In the genomic region with DNA sequence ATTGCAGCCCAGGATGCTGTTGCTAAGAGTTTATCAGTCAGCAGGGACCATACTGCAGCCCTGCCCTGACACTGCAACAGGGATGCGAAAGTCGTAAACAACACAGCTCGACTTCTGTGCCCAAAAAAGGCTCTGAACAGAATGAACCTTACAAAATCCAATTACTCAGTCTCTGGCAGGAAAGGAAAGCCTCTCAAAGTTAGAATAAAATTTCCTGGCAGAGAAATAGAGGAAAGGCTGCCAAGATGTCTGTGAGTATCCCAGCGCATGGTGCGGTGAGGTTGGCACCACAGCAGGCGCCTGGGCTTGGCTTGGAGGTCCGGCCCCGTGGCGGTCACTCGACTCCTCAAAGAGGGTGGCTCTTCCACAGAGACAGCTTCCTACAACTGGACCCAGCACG, we compare ENCODE assay signal across 12 cellular contexts.
A peak's percentile ranks its signal among the peaks of the same experiment; 100 is the strongest.
DNase-seq lines count a peak whose midpoint lies in the region; ATAC-seq and TF ChIP-seq lines count a peak whose summit lies in the region.
"Had no signal": no experiment of that assay in that cellular context is flagged by ENCODE, and none has a peak within 500 bp of the region (broad histone marks: within the 10 kb centered on the region; RNA-seq: fewer than 3 reads in every experiment).

No MANE protein-coding gene starts in this region.

- H3K27ac Mint-ChIP-seq in activated CD4-positive, alpha-beta memory T cell treated with anti-CD3 and anti-CD28 coated beads, Interleukin-2, amount 10 ng/mL, durations not matched to agents 7 days and 5 days: no peak overlapping the region
- H3K27ac Mint-ChIP-seq: activated naive CD4-positive, alpha-beta T cell treated with anti-CD3 and anti-CD28 coated beads, Interleukin-2, amount 50 U/mL, for 24 hours had no signal

- no peak overlapping the region for H3K4me3 ChIP-seq in adrenal gland
- no peak overlapping the region for H3K4me3 ChIP-seq in left ventricle myocardium inferior
- no peak overlapping the region for H3K4me3 ChIP-seq in rectal smooth muscle tissue (ENCODE audit: low read length)
- H3K4me3 ChIP-seq: mucosa of descending colon, right lobe of liver had no signal

- H3K9me3 ChIP-seq in adrenal gland (replicated peaks in 1 of 3): no peaks in the 10 kb centered on the region
- no peaks in the 10 kb centered on the region for H3K9me3 ChIP-seq in left ventricle myocardium inferior (replicated peaks)
- H3K9me3 ChIP-seq: mucosa of descending colon, right lobe of liver had no signal

- ATAC-seq in GM18502 (IDR thresholded peaks at IDR 0.05; ENCODE audit: poor library complexity, unreplicated experiment) (no peak), GM19463 (IDR thresholded peaks at IDR 0.05; ENCODE audit: unreplicated experiment) (no peak)
- ATAC-seq: mucosa of descending colon, right lobe of liver had no signal

- peaks cover 16% of the 10 kb centered on the region for H3K9me3 Mint-ChIP-seq in activated CD4-positive, alpha-beta memory T cell treated with anti-CD3 and anti-CD28 coated beads, Interleukin-2, amount 10 ng/mL, durations not matched to agents 7 days and 5 days
- H3K9me3 Mint-ChIP-seq: activated naive CD4-positive, alpha-beta T cell treated with anti-CD3 and anti-CD28 coated beads, Interleukin-2, amount 50 U/mL, for 24 hours had no signal

- no peak overlapping the region for H3K9ac ChIP-seq in rectal smooth muscle tissue (ENCODE audit: low read length)

- WGBS in adrenal gland, 4 donors: 47 to 54% (median 49%) methylated on average over 11 of the region's 11 CpGs

- H3K27ac ChIP-seq in adrenal gland (peak overlapping the region in 2 of 5 donors; percentile 40 to 67), left ventricle myocardium inferior (replicated peaks) (peak overlapping the region; percentile 53), rectal smooth muscle tissue (ENCODE audit: low read depth, low read length) (peak overlapping the region; percentile 98)
- H3K27ac ChIP-seq: right lobe of liver had no signal

- no peak for TF ChIP-seq POLR2A in adrenal gland (IDR thresholded peaks at IDR 0.05)

- CTCF ChIA-PET in activated CD4-positive, alpha-beta memory T cell treated with anti-CD3 and anti-CD28 coated beads, Interleukin-2, amount 10 ng/mL, durations not matched to agents 7 days and 5 days (lab: Charles Lee): no interaction called here

- H3K4me3 Mint-ChIP-seq in activated CD4-positive, alpha-beta memory T cell treated with anti-CD3 and anti-CD28 coated beads, Interleukin-2, amount 10 ng/mL, durations not matched to agents 7 days and 5 days: no peak overlapping the region
- H3K4me3 Mint-ChIP-seq: activated naive CD4-positive, alpha-beta T cell treated with anti-CD3 and anti-CD28 coated beads, Interleukin-2, amount 50 U/mL, for 24 hours had no signal

- H3K36me3 ChIP-seq in adrenal gland (replicated peaks in 1 of 2): no peaks in the 10 kb centered on the region
- no peaks in the 10 kb centered on the region for H3K36me3 ChIP-seq in left ventricle myocardium inferior
- no peaks in the 10 kb centered on the region for H3K36me3 ChIP-seq in rectal smooth muscle tissue (ENCODE audit: control insufficient read depth, insufficient read depth, low read length)
- H3K36me3 ChIP-seq: right lobe of liver had no signal

- H3K27me3 Mint-ChIP-seq in activated CD4-positive, alpha-beta memory T cell treated with anti-CD3 and anti-CD28 coated beads, Interleukin-2, amount 10 ng/mL, durations not matched to agents 7 days and 5 days: no peaks in the 10 kb centered on the region

- POLR2A ChIA-PET in activated CD4-positive, alpha-beta memory T cell treated with anti-CD3 and anti-CD28 coated beads, Interleukin-2, amount 10 ng/mL, durations not matched to agents 7 days and 5 days (lab: Charles Lee): no interaction called here

- peak; percentile 41 for DNase-seq in EH (ENCODE audit: low read depth)
- peak in 6 of 7 donors; percentile 26 to 83 (median 54) for DNase-seq in adrenal gland
- DNase-seq in left ventricle myocardium inferior: peak; percentile 41
- DNase-seq in NCI-H510A treated with DMSO at 0.1 percent for 48 hours (lab: John Stamatoyannopoulos, UW): no peak
- no peak for DNase-seq in activated CD4-positive, alpha-beta memory T cell treated with anti-CD3 and anti-CD28 coated beads, Interleukin-2, amount 10 ng/mL, durations not matched to agents 7 days and 5 days
- DNase-seq: activated CD8-positive, alpha-beta memory T cell treated with anti-CD3 and anti-CD28 coated beads for 24 hours; right lobe of liver had no signal

- TF ChIP-seq CTCF in adrenal gland (IDR thresholded peaks at IDR 0.05) (no peak), left ventricle myocardium inferior (IDR thresholded peaks at IDR 0.05; ENCODE audit: borderline replicate concordance) (no peak)

- H3K4me1 ChIP-seq in adrenal gland (replicated peaks in 1 of 2) (peaks cover 0 to 12% of the 10 kb centered on the region in 2 donors), left ventricle myocardium inferior (peaks cover 21% of the 10 kb centered on the region), rectal smooth muscle tissue (ENCODE audit: control insufficient read depth, insufficient read depth, low read length) (peaks cover 55% of the 10 kb centered on the region)
- H3K4me1 ChIP-seq: right lobe of liver had no signal

- intact Hi-C loops in adrenal gland (cut with DNase I) (no loop called here), left ventricle myocardium inferior (cut with micrococcal nuclease) (no loop called here)

- H3K27me3 ChIP-seq in adrenal gland (no peaks in the 10 kb centered on the region), left ventricle myocardium inferior (ENCODE audit: low read depth) (no peaks in the 10 kb centered on the region), rectal smooth muscle tissue (ENCODE audit: control insufficient read depth, insufficient read depth, low read length) (no peaks in the 10 kb centered on the region)
- H3K27me3 ChIP-seq: right lobe of liver had no signal

- no peaks in the 10 kb centered on the region for H3K4me1 Mint-ChIP-seq in activated CD4-positive, alpha-beta memory T cell treated with anti-CD3 and anti-CD28 coated beads, Interleukin-2, amount 10 ng/mL, durations not matched to agents 7 days and 5 days
- H3K4me1 Mint-ChIP-seq: activated naive CD4-positive, alpha-beta T cell treated with anti-CD3 and anti-CD28 coated beads, Interleukin-2, amount 50 U/mL, for 24 hours had no signal

- no peaks in the 10 kb centered on the region for H3K36me3 Mint-ChIP-seq in activated CD4-positive, alpha-beta memory T cell treated with anti-CD3 and anti-CD28 coated beads, Interleukin-2, amount 10 ng/mL, durations not matched to agents 7 days and 5 days (ENCODE audit: low read depth)
- H3K36me3 Mint-ChIP-seq: activated naive CD4-positive, alpha-beta T cell treated with anti-CD3 and anti-CD28 coated beads, Interleukin-2, amount 50 U/mL, for 24 hours had no signal

Comparison
In these comparisons a context has a peak if more than half of its experiments do, and no peak if none do; other contexts are left out.
1. DNase-seq: peak in EH (single experiment), adrenal gland (6 of 7) and left ventricle myocardium inferior (single experiment); none in NCI-H510A treated with DMSO at 0.1 percent for 48 hours (single experiment) and activated CD4-positive, alpha-beta memory T cell treated with anti-CD3 and anti-CD28 coated beads, Interleukin-2, amount 10 ng/mL, durations not matched to agents 7 days and 5 days (single experiment).